1 cellular context compared by ENCODE assay signal in the genomic region with DNA sequence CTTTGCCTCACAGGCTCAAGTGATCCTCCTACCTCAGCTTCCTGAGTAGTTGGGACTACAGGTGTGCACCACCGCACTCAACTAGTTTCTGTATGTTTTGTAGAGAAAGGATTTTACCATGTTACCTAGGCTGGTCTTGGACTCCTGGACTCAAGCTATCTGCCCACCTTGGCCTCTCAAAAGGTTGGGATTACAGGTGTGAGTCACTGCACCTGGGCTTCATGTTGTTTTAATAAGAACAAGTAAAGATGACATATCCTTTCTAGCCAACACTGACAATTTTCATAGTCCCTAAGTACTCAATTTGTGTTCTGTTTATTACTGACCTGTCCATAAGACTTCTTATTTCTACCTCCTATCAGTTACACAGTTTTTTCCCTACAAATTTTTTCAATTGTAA.
TF ChIP-seq lines count a peak whose summit lies in the region.

No MANE protein-coding gene starts in this region.

TF ChIP-seq in HCT116, 20 proteins besides CTCF, POLR2A, EP300 and RAD21 (continued from another document):
- TF ChIP-seq ZBTB33 (IDR thresholded peaks at IDR 0.05; ENCODE audit: extremely low read depth, insufficient replicate concordance, low read length), result no peak
